In the genomic region with DNA sequence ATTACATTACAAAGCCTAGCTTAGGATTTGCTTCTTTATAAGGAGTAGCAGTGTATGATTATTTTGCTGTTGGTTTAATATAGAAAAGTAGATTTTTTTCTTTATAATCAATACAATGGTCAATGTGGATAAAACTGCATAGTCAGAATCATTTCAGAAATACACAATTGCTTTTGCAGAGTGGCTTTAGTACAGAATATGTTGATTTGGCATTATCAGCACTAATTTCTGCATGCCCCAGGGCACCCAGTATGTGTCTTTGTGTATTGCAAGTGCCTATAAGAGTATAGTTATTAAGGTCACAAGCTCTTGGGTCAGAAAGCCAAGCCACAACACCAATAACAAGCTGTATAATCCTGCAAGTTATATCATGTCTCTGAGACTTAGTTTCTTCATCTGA, we compare ENCODE assay signal across 31 cellular contexts.
"Had no signal": no experiment of that assay in that cellular context is flagged by ENCODE, and none has a peak within 500 bp of the region (broad histone marks: within the 10 kb centered on the region; RNA-seq: fewer than 3 reads in every experiment).

No MANE protein-coding gene starts in this region.

- H3K27ac Mint-ChIP-seq: activated CD4-positive, alpha-beta memory T cell treated with anti-CD3 and anti-CD28 coated beads for 36 hours; activated CD4-positive, alpha-beta T cell treated with anti-CD3 and anti-CD28 coated beads for 36 hours; activated CD4-positive, alpha-beta T cell treated with anti-CD3 and anti-CD28 coated beads, Interleukin-2, amount 10 ng/mL, durations not matched to agents 24 days and 14 days; activated CD8-positive, alpha-beta memory T cell treated with anti-CD3 and anti-CD28 coated beads, Interleukin-2, amount 10 ng/mL, durations not matched to agents 7 days and 5 days; activated CD8-positive, alpha-beta T cell treated with anti-CD3 and anti-CD28 coated beads, Interleukin-2, amount 10 ng/mL, durations not matched to agents 7 days and 5 days; activated naive CD4-positive, alpha-beta T cell treated with anti-CD3 and anti-CD28 coated beads for 36 hours; activated naive CD4-positive, alpha-beta T cell treated with anti-CD3 and anti-CD28 coated beads, Interleukin-2, amount 50 U/mL, for 24 hours; activated naive CD8-positive, alpha-beta T cell treated with anti-CD3 and anti-CD28 coated beads for 36 hours; activated naive CD8-positive, alpha-beta T cell treated with anti-CD3 and anti-CD28 coated beads, Interleukin-2, amount 50 U/mL, for 24 hours; activated T-helper 1 cell treated with anti-CD3 and anti-CD28 coated beads, Interleukin-12 subunit alpha, Interleukin-12 subunit beta, Interleukin-2, Interleukin-4 antibody, amounts not matched to agents 30 ng/mL and 10 ng/mL and 1 ng/mL, durations not matched to agents 14 hours and 24 hours and 36 hours; activated T-helper 2 cell treated with anti-CD3 and anti-CD28 coated beads, Interferon-gamma antibody, Interleukin-2, Interleukin-4, amounts not matched to agents 10 μg/mL and 5 μg/mL and 100 μg/mL, durations not matched to agents 14 hours and 24 hours and 36 hours had no signal

- H3K27ac ChIP-seq: adrenal gland, cardiac muscle cell, colonic mucosa, epithelial cell of prostate, esophagus squamous epithelium had no signal

- H3K4me1 ChIP-seq: colonic mucosa had no signal

- DNase-seq: activated CD4-positive, alpha-beta memory T cell treated with anti-CD3 and anti-CD28 coated beads for 36 hours; activated CD4-positive, alpha-beta T cell treated with anti-CD3 and anti-CD28 coated beads for 36 hours; activated CD4-positive, alpha-beta T cell treated with anti-CD3 and anti-CD28 coated beads, Interleukin-2, amount 10 ng/mL, durations not matched to agents 24 days and 14 days; activated CD4-positive, CD25-positive, alpha-beta regulatory T cell; activated CD4-positive, CD25-positive, alpha-beta regulatory T cell treated with anti-CD3 and anti-CD28 coated beads, Interleukin-2, amount 50 U/mL, for 72 hours; activated CD8-positive, alpha-beta memory T cell treated with anti-CD3 and anti-CD28 coated beads, Interleukin-2, amount 10 ng/mL, durations not matched to agents 7 days and 5 days; activated CD8-positive, alpha-beta memory T cell treated with anti-CD3 and anti-CD28 coated beads, Interleukin-2, amount 50 U/mL, for 4 hours; activated CD8-positive, alpha-beta T cell treated with anti-CD3 and anti-CD28 coated beads, Interleukin-2, amount 10 ng/mL, durations not matched to agents 7 days and 5 days; activated effector memory CD4-positive, alpha-beta T cell treated with anti-CD3 and anti-CD28 coated beads, Interleukin-2, amount 50 U/mL, for 16 hours; activated naive CD4-positive, alpha-beta T cell treated with anti-CD3 and anti-CD28 coated beads for 36 hours; activated naive CD8-positive, alpha-beta T cell treated with anti-CD3 and anti-CD28 coated beads for 36 hours; activated naive CD8-positive, alpha-beta T cell treated with anti-CD3 and anti-CD28 coated beads, Interleukin-2, amount 50 U/mL, for 24 hours; activated T-cell treated with anti-CD3 and anti-CD28 coated beads, Interleukin-2, amount 50 U/mL, for 1 hour; activated T-cell treated with anti-CD3 and anti-CD28 coated beads, Interleukin-2, amount 50 U/mL, for 48 hours; adrenal gland; aorta; body of pancreas; central memory CD4-positive, alpha-beta T cell; cerebellar nuclear complex; colonic mucosa; effector CD8-positive, alpha-beta T cell; esophagus squamous epithelium; foreskin melanocyte; T-helper 2 cell had no signal

- H3K4me1 Mint-ChIP-seq: activated CD4-positive, alpha-beta T cell treated with anti-CD3 and anti-CD28 coated beads for 36 hours; activated naive CD4-positive, alpha-beta T cell treated with anti-CD3 and anti-CD28 coated beads, Interleukin-2, amount 50 U/mL, for 24 hours had no signal

- H3K4me3 ChIP-seq: adrenal gland, body of pancreas, breast epithelium, cardiac muscle cell, colonic mucosa, esophagus squamous epithelium, gastroesophageal sphincter had no signal

- H3K27me3 Mint-ChIP-seq: activated CD4-positive, alpha-beta memory T cell treated with anti-CD3 and anti-CD28 coated beads for 36 hours; activated CD4-positive, alpha-beta T cell treated with anti-CD3 and anti-CD28 coated beads, Interleukin-2, amount 10 ng/mL, durations not matched to agents 24 days and 14 days; activated CD8-positive, alpha-beta memory T cell treated with anti-CD3 and anti-CD28 coated beads, Interleukin-2, amount 10 ng/mL, durations not matched to agents 7 days and 5 days; activated naive CD8-positive, alpha-beta T cell treated with anti-CD3 and anti-CD28 coated beads for 36 hours; activated naive CD8-positive, alpha-beta T cell treated with anti-CD3 and anti-CD28 coated beads, Interleukin-2, amount 50 U/mL, for 24 hours had no signal

- H3K27me3 ChIP-seq: adrenal gland, body of pancreas, breast epithelium, cardiac muscle cell, colonic mucosa, esophagus squamous epithelium, gastroesophageal sphincter had no signal

- H3K9me3 Mint-ChIP-seq: activated CD4-positive, alpha-beta memory T cell treated with anti-CD3 and anti-CD28 coated beads for 36 hours; activated CD4-positive, alpha-beta T cell treated with anti-CD3 and anti-CD28 coated beads, Interleukin-2, amount 10 ng/mL, durations not matched to agents 24 days and 14 days; activated naive CD4-positive, alpha-beta T cell treated with anti-CD3 and anti-CD28 coated beads for 36 hours; activated naive CD4-positive, alpha-beta T cell treated with anti-CD3 and anti-CD28 coated beads, Interleukin-2, amount 50 U/mL, for 24 hours; activated naive CD8-positive, alpha-beta T cell treated with anti-CD3 and anti-CD28 coated beads for 36 hours; activated naive CD8-positive, alpha-beta T cell treated with anti-CD3 and anti-CD28 coated beads, Interleukin-2, amount 50 U/mL, for 24 hours; activated T-helper 1 cell treated with anti-CD3 and anti-CD28 coated beads, Interleukin-12 subunit alpha, Interleukin-12 subunit beta, Interleukin-2, Interleukin-4 antibody, amounts not matched to agents 30 ng/mL and 10 ng/mL and 1 ng/mL, durations not matched to agents 14 hours and 24 hours and 36 hours; activated T-helper 2 cell treated with anti-CD3 and anti-CD28 coated beads, Interferon-gamma antibody, Interleukin-2, Interleukin-4, amounts not matched to agents 10 μg/mL and 5 μg/mL and 100 μg/mL, durations not matched to agents 14 hours and 24 hours and 36 hours had no signal

- H3K9me3 ChIP-seq: adrenal gland, body of pancreas, breast epithelium, colonic mucosa, esophagus squamous epithelium, gastroesophageal sphincter had no signal

- ATAC-seq: activated CD4-positive, alpha-beta T cell treated with anti-CD3 and anti-CD28 coated beads for 36 hours; activated CD8-positive, alpha-beta memory T cell treated with anti-CD3 and anti-CD28 coated beads, Interleukin-2, amount 10 ng/mL, durations not matched to agents 7 days and 5 days; activated CD8-positive, alpha-beta T cell treated with anti-CD3 and anti-CD28 coated beads, Interleukin-2, amount 10 ng/mL, durations not matched to agents 7 days and 5 days; activated naive CD8-positive, alpha-beta T cell treated with anti-CD3 and anti-CD28 coated beads, Interleukin-2, amount 50 U/mL, for 24 hours; body of pancreas; gastroesophageal sphincter had no signal

- H3K36me3 ChIP-seq: adrenal gland, breast epithelium, cardiac muscle cell, colonic mucosa, esophagus squamous epithelium, gastroesophageal sphincter had no signal

- H3K36me3 Mint-ChIP-seq: activated CD4-positive, alpha-beta memory T cell treated with anti-CD3 and anti-CD28 coated beads for 36 hours; activated CD8-positive, alpha-beta memory T cell treated with anti-CD3 and anti-CD28 coated beads, Interleukin-2, amount 10 ng/mL, durations not matched to agents 7 days and 5 days; activated naive CD4-positive, alpha-beta T cell treated with anti-CD3 and anti-CD28 coated beads, Interleukin-2, amount 50 U/mL, for 24 hours; activated naive CD8-positive, alpha-beta T cell treated with anti-CD3 and anti-CD28 coated beads for 36 hours had no signal

- H3K4me3 Mint-ChIP-seq: activated CD4-positive, alpha-beta memory T cell treated with anti-CD3 and anti-CD28 coated beads for 36 hours; activated CD4-positive, alpha-beta T cell treated with anti-CD3 and anti-CD28 coated beads for 36 hours; activated CD4-positive, alpha-beta T cell treated with anti-CD3 and anti-CD28 coated beads, Interleukin-2, amount 10 ng/mL, durations not matched to agents 24 days and 14 days; activated CD8-positive, alpha-beta memory T cell treated with anti-CD3 and anti-CD28 coated beads, Interleukin-2, amount 10 ng/mL, durations not matched to agents 7 days and 5 days; activated CD8-positive, alpha-beta T cell treated with anti-CD3 and anti-CD28 coated beads, Interleukin-2, amount 10 ng/mL, durations not matched to agents 7 days and 5 days; activated naive CD4-positive, alpha-beta T cell treated with anti-CD3 and anti-CD28 coated beads for 36 hours; activated naive CD4-positive, alpha-beta T cell treated with anti-CD3 and anti-CD28 coated beads, Interleukin-2, amount 50 U/mL, for 24 hours; activated naive CD8-positive, alpha-beta T cell treated with anti-CD3 and anti-CD28 coated beads for 36 hours; activated naive CD8-positive, alpha-beta T cell treated with anti-CD3 and anti-CD28 coated beads, Interleukin-2, amount 50 U/mL, for 24 hours; activated T-helper 1 cell treated with anti-CD3 and anti-CD28 coated beads, Interleukin-12 subunit alpha, Interleukin-12 subunit beta, Interleukin-2, Interleukin-4 antibody, amounts not matched to agents 30 ng/mL and 10 ng/mL and 1 ng/mL, durations not matched to agents 14 hours and 24 hours and 36 hours had no signal
